In the genomic region with DNA sequence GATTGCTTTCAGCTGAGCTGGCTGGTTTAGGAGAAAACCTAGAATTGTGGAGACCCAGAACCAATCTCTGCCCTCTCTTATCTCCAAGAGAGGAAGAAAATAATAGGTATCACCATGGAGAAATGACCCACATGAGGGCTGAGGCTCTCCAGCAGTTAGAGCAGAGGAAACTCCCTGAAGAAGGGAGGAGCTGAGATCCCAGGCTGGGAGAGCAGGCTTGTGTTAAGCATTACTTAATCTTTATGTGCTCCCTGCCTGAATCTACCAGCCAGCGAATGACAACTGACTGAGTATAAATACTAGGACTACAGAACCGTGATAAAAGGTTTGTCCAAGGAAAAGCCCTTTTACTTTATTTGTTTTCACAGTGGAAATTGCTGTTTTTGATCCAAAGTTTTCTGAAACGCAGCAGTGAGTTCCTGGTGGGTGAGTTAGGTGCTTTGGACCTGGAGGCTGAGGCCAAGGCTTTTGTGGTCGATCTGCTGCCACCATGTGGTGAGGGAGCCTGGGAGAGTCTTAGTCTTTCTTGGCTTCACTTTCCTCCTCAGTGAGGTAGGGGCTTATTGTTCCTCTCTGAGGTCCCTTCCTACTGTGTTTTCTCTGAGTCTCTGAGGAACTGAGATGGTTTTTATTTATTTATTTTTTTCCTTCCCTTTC, we compare ENCODE assay signal across 8 cellular contexts.
DNase-seq lines count a peak whose midpoint lies in the region; ATAC-seq and TF ChIP-seq lines count a peak whose summit lies in the region.
"Not testable (repeated sequence)": the region's sequence is repeated elsewhere in the genome, so short reads cannot be mapped to it uniquely, and the experiment has no call there.

No MANE protein-coding gene starts in this region.

- TF ChIP-seq POLR2A in thyroid gland (IDR thresholded peaks at IDR 0.05), result not testable (repeated sequence)

- intact Hi-C loops in Right ventricle myocardium inferior (cut with DNase I); thyroid gland (cut with DNase I): not testable (repeated sequence)

- TF ChIP-seq CTCF in GM12864 (IDR thresholded peaks at IDR 0.05; ENCODE audit: low read depth, low read length, missing control alignments), result peak; percentile 17
- peak; percentile 12 for TF ChIP-seq CTCF in astrocyte of the spinal cord (IDR thresholded peaks at IDR 0.05; ENCODE audit: low read depth, low read length)
- peak; percentile 39 to 40 (median 40) for TF ChIP-seq CTCF in nephron (IDR thresholded peaks at IDR 0.05; ENCODE audit: unreplicated experiment in 3 of 3)
- peak in 1 of 6 experiments; percentile 42 for TF ChIP-seq CTCF in thyroid gland (IDR thresholded peaks at IDR 0.05)

- H3K27ac ChIP-seq in thyroid gland, result not testable (repeated sequence)

- not testable (repeated sequence) for ATAC-seq in Right ventricle myocardium inferior

- H3K27ac Mint-ChIP-seq in nephron, result peak overlapping the region in 1 of 3 experiments; percentile 61

- H3K4me3 ChIP-seq in GM12864 (ENCODE audit: low read depth, low read length); astrocyte of the spinal cord (ENCODE audit: low read depth, low read length); thyroid gland (replicated peaks in 1 of 3): not testable (repeated sequence)

- not testable (repeated sequence) for H3K27me3 Mint-ChIP-seq in nephron (ENCODE audit: low read depth)

- not testable (repeated sequence) for H3K4me1 ChIP-seq in thyroid gland

- DNase-seq in GM12864 (ENCODE audit: low read depth); astrocyte of the spinal cord (ENCODE audit: low read depth, low spot score): not testable (repeated sequence)
- DNase-seq in T-helper 9 cell (peak; percentile 38), activated T-cell treated with anti-CD3 and anti-CD28 coated beads for 4 hours (peak; percentile 38), Right ventricle myocardium inferior (ENCODE audit: missing footprints) (peak; percentile 53), thyroid gland (peak; percentile 75 to 77)
- DNase-seq in stimulated activated CD4-positive, alpha-beta T cell treated with anti-CD3 and anti-CD28 coated beads, Interleukin-4, amount 100 ng/mL, for 1 hour, result peak; percentile 58

- not testable (repeated sequence) for H3K27me3 ChIP-seq in thyroid gland

- in situ Hi-C loops in astrocyte of the spinal cord (cut with HindIII; ENCODE audit: low sequenced_read_pairs), result not testable (repeated sequence)

- H3K9me3 Mint-ChIP-seq in nephron, result not testable (repeated sequence)

- 5 to 19% methylated on average over 3 of the region's 4 CpGs for WGBS in thyroid gland, 2 donors

- H3K4me3 Mint-ChIP-seq in nephron, result peak overlapping the region in 1 of 3 experiments; percentile 23

- not testable (repeated sequence) for H3K9me3 ChIP-seq in thyroid gland

- H3K36me3 Mint-ChIP-seq in nephron (ENCODE audit: low read depth), result not testable (repeated sequence)

- not testable (repeated sequence) for H3K36me3 ChIP-seq in thyroid gland

- not testable (repeated sequence) for H3K4me1 Mint-ChIP-seq in nephron
